Comparison of ENCODE assay signal across 8 cellular contexts in genomic region chr7:112204072-112204775, GRCh38. TPM values are rescaled to one million over a fixed set of nuclear protein-coding genes. Genes with fewer than 3 reads are reported as not detected.
DNase-seq lines count a peak whose midpoint lies in the region; ATAC-seq lines count a peak whose summit lies in the region.

No MANE protein-coding gene starts in this region.

- peak overlapping the region; percentile 85 for H3K9ac ChIP-seq in HUES6 (ENCODE audit: low read length)

- H3K4me1 ChIP-seq in HUES6 (ENCODE audit: control insufficient read depth, insufficient read depth, low read length): peaks cover 16% of the 10 kb centered on the region

- H3K4me3 ChIP-seq in HUES6 (ENCODE audit: low read depth, low read length): peak overlapping the region; percentile 90

- H3K4me1 Mint-ChIP-seq in activated T-helper 2 cell treated with anti-CD3 and anti-CD28 coated beads, Interferon-gamma antibody, Interleukin-2, Interleukin-4, amounts not matched to agents 10 μg/mL and 5 μg/mL and 100 μg/mL, durations not matched to agents 14 hours and 24 hours and 36 hours (ENCODE audit: low read depth): peaks cover 22% of the 10 kb centered on the region

- H3K9me3 Mint-ChIP-seq in activated T-helper 2 cell treated with anti-CD3 and anti-CD28 coated beads, Interferon-gamma antibody, Interleukin-2, Interleukin-4, amounts not matched to agents 10 μg/mL and 5 μg/mL and 100 μg/mL, durations not matched to agents 14 hours and 24 hours and 36 hours: no peaks in the 10 kb centered on the region

- H3K27ac ChIP-seq in HUES6 (ENCODE audit: low read depth, low read length): no peak overlapping the region

- peaks cover 37% of the 10 kb centered on the region for H3K27me3 Mint-ChIP-seq in activated T-helper 2 cell treated with anti-CD3 and anti-CD28 coated beads, Interferon-gamma antibody, Interleukin-2, Interleukin-4, amounts not matched to agents 10 μg/mL and 5 μg/mL and 100 μg/mL, durations not matched to agents 14 hours and 24 hours and 36 hours (ENCODE audit: low read depth)

- no peaks in the 10 kb centered on the region for H3K36me3 Mint-ChIP-seq in activated T-helper 2 cell treated with anti-CD3 and anti-CD28 coated beads, Interferon-gamma antibody, Interleukin-2, Interleukin-4, amounts not matched to agents 10 μg/mL and 5 μg/mL and 100 μg/mL, durations not matched to agents 14 hours and 24 hours and 36 hours (ENCODE audit: low read depth)

- H3K27ac Mint-ChIP-seq in activated T-helper 2 cell treated with anti-CD3 and anti-CD28 coated beads, Interferon-gamma antibody, Interleukin-2, Interleukin-4, amounts not matched to agents 10 μg/mL and 5 μg/mL and 100 μg/mL, durations not matched to agents 14 hours and 24 hours and 36 hours: no peak overlapping the region

- no peaks in the 10 kb centered on the region for H3K9me3 ChIP-seq in HUES6 (ENCODE audit: control insufficient read depth, insufficient read depth, low read depth, low read length)

- DNase-seq in CD1c-positive myeloid dendritic cell (ENCODE audit: extremely low spot score) (peak; percentile 20), islet precursor cell (peak; percentile 56), NOMO-1 (lab: John Stamatoyannopoulos, UW; ENCODE audit: unreplicated experiment in 2 of 2) (no peak), glomerular visceral epithelial cell (ENCODE audit: extremely low spot score) (no peak), SIG-M5 (lab: John Stamatoyannopoulos, UW) (no peak)
- no peak for DNase-seq in activated T-helper 2 cell treated with anti-CD3 and anti-CD28 coated beads, Interferon-gamma antibody, Interleukin-2, Interleukin-4, amounts not matched to agents 10 μg/mL and 5 μg/mL and 100 μg/mL, durations not matched to agents 14 hours and 24 hours and 36 hours (ENCODE audit: low spot score)
- peak; percentile 10 for DNase-seq in stimulated activated naive CD8-positive, alpha-beta T cell treated with anti-CD3 and anti-CD28 coated beads, Interleukin-15, Interleukin-2, amounts not matched to agents 100 U/mL and 50 U/mL, for 24 hours

- intact Hi-C loops in activated T-helper 2 cell treated with anti-CD3 and anti-CD28 coated beads, Interferon-gamma antibody, Interleukin-2, Interleukin-4, amounts not matched to agents 10 μg/mL and 5 μg/mL and 100 μg/mL, durations not matched to agents 14 hours and 24 hours and 36 hours (cut with micrococcal nuclease): loop anchor here (10.0 kb wide), 1 partner anchor 639 kb away; the partner anchor contains the start of gene IMMP2L

- H3K36me3 ChIP-seq in HUES6 (ENCODE audit: control insufficient read depth, insufficient read depth, low read length): no peaks in the 10 kb centered on the region

- no peaks in the 10 kb centered on the region for H3K27me3 ChIP-seq in HUES6 (ENCODE audit: control insufficient read depth, insufficient read depth, low read length)

- no peak for ATAC-seq in stimulated activated naive CD8-positive, alpha-beta T cell treated with anti-CD3 and anti-CD28 coated beads, Interleukin-15, Interleukin-2, amounts not matched to agents 100 U/mL and 50 U/mL, for 24 hours

- H3K4me3 Mint-ChIP-seq in activated T-helper 2 cell treated with anti-CD3 and anti-CD28 coated beads, Interferon-gamma antibody, Interleukin-2, Interleukin-4, amounts not matched to agents 10 μg/mL and 5 μg/mL and 100 μg/mL, durations not matched to agents 14 hours and 24 hours and 36 hours (ENCODE audit: low read depth): peak overlapping the region; percentile 92

RNA-seq across cellular contexts. Expression of gene DOCK4, which starts 2.0 kb away (rescaled TPM):
- total RNA-seq in activated T-helper 2 cell treated with anti-CD3 and anti-CD28 coated beads, Interferon-gamma antibody, Interleukin-2, Interleukin-4, amounts not matched to agents 10 μg/mL and 5 μg/mL and 100 μg/mL, durations not matched to agents 14 hours and 24 hours and 36 hours: 0.41 and 0.64 TPM in 2 replicates

RNA-seq across cellular contexts. Expression of gene ZNF277, which starts 2.3 kb away (rescaled TPM):
- total RNA-seq in activated T-helper 2 cell treated with anti-CD3 and anti-CD28 coated beads, Interferon-gamma antibody, Interleukin-2, Interleukin-4, amounts not matched to agents 10 μg/mL and 5 μg/mL and 100 μg/mL, durations not matched to agents 14 hours and 24 hours and 36 hours: 11.6 and 13.0 TPM in 2 replicates

Comparison
In these comparisons a context has a peak if more than half of its experiments do, and no peak if none do; other contexts are left out.
1. DNase-seq: peak in CD1c-positive myeloid dendritic cell (single experiment), islet precursor cell (single experiment) and stimulated activated naive CD8-positive, alpha-beta T cell treated with anti-CD3 and anti-CD28 coated beads, Interleukin-15, Interleukin-2, amounts not matched to agents 100 U/mL and 50 U/mL, for 24 hours (single experiment); none in activated T-helper 2 cell treated with anti-CD3 and anti-CD28 coated beads, Interferon-gamma antibody, Interleukin-2, Interleukin-4, amounts not matched to agents 10 μg/mL and 5 μg/mL and 100 μg/mL, durations not matched to agents 14 hours and 24 hours and 36 hours (single experiment), NOMO-1 (0 of 2), glomerular visceral epithelial cell (single experiment) and SIG-M5 (single experiment).